1 cellular context compared by ENCODE assay signal in genomic region chr14:37591311-37591940, GRCh38.
TF ChIP-seq lines count a peak whose summit lies in the region.

No MANE protein-coding gene starts in this region.

TF ChIP-seq in HepG2, 621 proteins besides CTCF, POLR2A, EP300 and RAD21 (continued from another document and continues in another):
- no peak for TF ChIP-seq RNF219 (CRISPR knock-in tag; IDR thresholded peaks at IDR 0.05)
- no peak for TF ChIP-seq SIX1 (CRISPR knock-in tag; IDR thresholded peaks at IDR 0.05; ENCODE audit: borderline replicate concordance)
- no peak for TF ChIP-seq KLF15 (CRISPR knock-in tag; IDR thresholded peaks at IDR 0.05; ENCODE audit: borderline replicate concordance)
- no peak; the same call in 1 of the 2 replicates for TF ChIP-seq POLR2AphosphoS5 (IDR thresholded peaks at IDR 0.05; ENCODE audit: low read depth, low read length)
- TF ChIP-seq ZNF276 (CRISPR knock-in tag; IDR thresholded peaks at IDR 0.05; ENCODE audit: low read depth), result no peak
- TF ChIP-seq ESRRA (CRISPR knock-in tag; IDR thresholded peaks at IDR 0.05; ENCODE audit: low read depth), result no peak
- TF ChIP-seq ZFP36 (IDR thresholded peaks at IDR 0.05; ENCODE audit: borderline replicate concordance, low read depth, low read length, partially characterized antibody), result no peak
- no peak for TF ChIP-seq ZNF550 (CRISPR knock-in tag; IDR thresholded peaks at IDR 0.05; ENCODE audit: borderline replicate concordance)
- TF ChIP-seq KAT7 (CRISPR knock-in tag; IDR thresholded peaks at IDR 0.05; ENCODE audit: borderline replicate concordance), result 0 out of 2 replicates have a peak, but pooled peaks have one; percentile 45
- no peak for TF ChIP-seq NAIF1 (CRISPR knock-in tag; IDR thresholded peaks at IDR 0.05; ENCODE audit: borderline replicate concordance)
- no peak for TF ChIP-seq ZNF430 (CRISPR knock-in tag; IDR thresholded peaks at IDR 0.05)
- TF ChIP-seq GLMP (CRISPR knock-in tag; IDR thresholded peaks at IDR 0.05; ENCODE audit: borderline replicate concordance), result no peak
- TF ChIP-seq SP4 (CRISPR knock-in tag; IDR thresholded peaks at IDR 0.05), result no peak
- TF ChIP-seq ZNF350 (CRISPR knock-in tag; IDR thresholded peaks at IDR 0.05; ENCODE audit: borderline replicate concordance, low read depth), result no peak
- TF ChIP-seq ZMAT5 (CRISPR knock-in tag; IDR thresholded peaks at IDR 0.05; ENCODE audit: borderline replicate concordance, low read depth), result no peak
- no peak for TF ChIP-seq FIP1L1 (IDR thresholded peaks at IDR 0.05; ENCODE audit: borderline replicate concordance, insufficient read depth, low read depth, low read length)
- no peak for TF ChIP-seq ZNF503 (CRISPR knock-in tag; IDR thresholded peaks at IDR 0.05)
- no peak for TF ChIP-seq SMARCC2 (IDR thresholded peaks at IDR 0.05)
- TF ChIP-seq JUND (CRISPR knock-in tag; IDR thresholded peaks at IDR 0.05), result no peak
- 0 out of 2 replicates have a peak, but pooled peaks have one; percentile 28 for TF ChIP-seq GABPB1 (CRISPR knock-in tag; IDR thresholded peaks at IDR 0.05)
- TF ChIP-seq ZNF329 (CRISPR knock-in tag; IDR thresholded peaks at IDR 0.05; ENCODE audit: low read depth), result no peak
- no peak for TF ChIP-seq FOSL2 (CRISPR knock-in tag; IDR thresholded peaks at IDR 0.05)
- no peak for TF ChIP-seq IRX3 (CRISPR knock-in tag; IDR thresholded peaks at IDR 0.05; ENCODE audit: borderline replicate concordance, low read depth)
- no peak for TF ChIP-seq CSRNP1 (CRISPR knock-in tag; IDR thresholded peaks at IDR 0.05)
- TF ChIP-seq MZF1 (CRISPR knock-in tag; IDR thresholded peaks at IDR 0.05; ENCODE audit: borderline replicate concordance), result no peak
- peak; percentile 48; the same call in 1 of the 2 replicates for TF ChIP-seq EED (CRISPR knock-in tag; IDR thresholded peaks at IDR 0.05)
- peak; percentile 20; the same call in 1 of the 2 replicates for TF ChIP-seq ZFY (CRISPR knock-in tag; IDR thresholded peaks at IDR 0.05)
- TF ChIP-seq ZFAT (CRISPR knock-in tag; conservative IDR thresholded peaks at IDR 0.05), result 0 out of 2 replicates have a peak, but pooled peaks have one; percentile 20
- no peak for TF ChIP-seq NR2F2 (IDR thresholded peaks at IDR 0.05; ENCODE audit: borderline replicate concordance, low read depth)
- no peak; the same call in 1 of the 2 replicates for TF ChIP-seq ZNF232 (CRISPR knock-in tag; IDR thresholded peaks at IDR 0.05; ENCODE audit: borderline replicate concordance)
- no peak for TF ChIP-seq MTF1 (CRISPR knock-in tag; IDR thresholded peaks at IDR 0.05)
- no peak for TF ChIP-seq ZNF333 (CRISPR knock-in tag; IDR thresholded peaks at IDR 0.05; ENCODE audit: borderline replicate concordance)
- TF ChIP-seq ZNF557 (CRISPR knock-in tag; IDR thresholded peaks at IDR 0.05), result no peak
- TF ChIP-seq SKIL (CRISPR knock-in tag; IDR thresholded peaks at IDR 0.05; ENCODE audit: borderline replicate concordance), result no peak
- TF ChIP-seq NFYB (CRISPR knock-in tag; IDR thresholded peaks at IDR 0.05), result no peak
- TF ChIP-seq NCOA2 (CRISPR knock-in tag; IDR thresholded peaks at IDR 0.05), result no peak
- TF ChIP-seq ARID4A (CRISPR knock-in tag; IDR thresholded peaks at IDR 0.05; ENCODE audit: borderline replicate concordance), result no peak
- TF ChIP-seq AHDC1 (CRISPR knock-in tag; IDR thresholded peaks at IDR 0.05; ENCODE audit: borderline replicate concordance), result no peak
- no peak for TF ChIP-seq FLYWCH1 (CRISPR knock-in tag; IDR thresholded peaks at IDR 0.05)
- no peak for TF ChIP-seq ZNF83 (CRISPR knock-in tag; IDR thresholded peaks at IDR 0.05; ENCODE audit: borderline replicate concordance)
